In the genomic region with DNA sequence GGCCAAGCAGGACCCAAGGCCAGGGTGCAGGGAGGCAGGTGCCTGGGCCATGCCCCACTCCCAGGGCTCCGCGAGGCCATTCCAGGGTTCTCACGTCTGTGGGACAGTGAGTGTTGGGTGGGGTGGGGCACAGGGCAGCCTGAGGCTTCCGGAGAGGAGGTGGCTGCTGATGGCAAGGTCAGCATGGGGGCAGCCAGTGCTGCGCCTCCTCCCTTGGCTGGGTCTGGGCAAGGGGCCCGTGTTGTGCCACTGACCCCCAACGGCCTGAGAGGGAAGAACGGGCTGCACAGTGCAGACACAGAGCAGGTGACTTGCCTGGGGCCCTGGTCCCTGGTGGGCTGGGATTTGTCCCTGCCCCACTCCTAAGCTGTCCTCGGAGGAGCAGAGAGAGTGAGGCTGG, we compare ENCODE assay signal across 11 cellular contexts.
A peak's percentile ranks its signal among the peaks of the same experiment; 100 is the strongest.
DNase-seq lines count a peak whose midpoint lies in the region; ATAC-seq and TF ChIP-seq lines count a peak whose summit lies in the region.
"Had no signal": no experiment of that assay in that cellular context is flagged by ENCODE, and none has a peak within 500 bp of the region (broad histone marks: within the 10 kb centered on the region; RNA-seq: fewer than 3 reads in every experiment).

No MANE protein-coding gene starts in this region.

- H3K4me1 ChIP-seq in right atrium auricular region: peaks cover 5 to 100% of the 10 kb centered on the region in 2 donors
- H3K4me1 ChIP-seq in thyroid gland: peaks cover 79 to 100% of the 10 kb centered on the region in 2 donors

- no peaks in the 10 kb centered on the region for H3K27me3 Mint-ChIP-seq in T-helper 17 cell

- TF ChIP-seq CTCF in right atrium auricular region (IDR thresholded peaks at IDR 0.05) (peak in 1 of 2 donors; percentile 61), thyroid gland (IDR thresholded peaks at IDR 0.05) (no peak)

- H3K4me1 Mint-ChIP-seq in T-helper 17 cell: peaks cover 37% of the 10 kb centered on the region

- H3K4me3 Mint-ChIP-seq in T-helper 17 cell: peak overlapping the region; percentile 39

- no peak overlapping the region for H3K4me3 ChIP-seq in right atrium auricular region
- H3K4me3 ChIP-seq in thyroid gland (replicated peaks in 1 of 3): no peak overlapping the region
- H3K4me3 ChIP-seq in MG63: no peak overlapping the region

- intact Hi-C loops in thyroid gland (cut with DNase I): no loop called here

- H3K27me3 ChIP-seq in right atrium auricular region: no peaks in the 10 kb centered on the region
- H3K27me3 ChIP-seq in thyroid gland: no peaks in the 10 kb centered on the region
- H3K27me3 ChIP-seq in MG63: no peaks in the 10 kb centered on the region

- H3K27ac Mint-ChIP-seq in T-helper 17 cell: peak overlapping the region; percentile 8

- H3K27ac ChIP-seq in right atrium auricular region (peak overlapping the region; percentile 78 to 87), thyroid gland (peak overlapping the region; percentile 76 to 95 (median 92))

- H3K9me3 ChIP-seq in T-helper 17 cell (ENCODE audit: control insufficient read depth, low read length, poor library complexity, severe bottlenecking) (no peaks in the 10 kb centered on the region), right atrium auricular region (no peaks in the 10 kb centered on the region), thyroid gland (no peaks in the 10 kb centered on the region), MG63 (no peaks in the 10 kb centered on the region)

- peaks cover 10% of the 10 kb centered on the region for H3K36me3 ChIP-seq in right atrium auricular region
- no peaks in the 10 kb centered on the region for H3K36me3 ChIP-seq in thyroid gland
- peaks cover 12% of the 10 kb centered on the region for H3K36me3 ChIP-seq in MG63

- no peak for ATAC-seq in T-helper 17 cell

- DNase-seq in H4 (ENCODE audit: low spot score): peak; percentile 26
- no peak for DNase-seq in T-helper 17 cell
- no peak for DNase-seq in right atrium auricular region (ENCODE audit: low spot score)
- DNase-seq in thyroid gland: no peak
- no peak for DNase-seq in kidney glomerular epithelial cell (lab: John Stamatoyannopoulos, UW)
- no peak for DNase-seq in NCI-H2196 treated with DMSO at 0.1 percent for 48 hours (lab: John Stamatoyannopoulos, UW; ENCODE audit: unreplicated experiment)
- DNase-seq in stimulated activated naive CD4-positive, alpha-beta T cell treated with Interleukin-2 at 50 U/mL for 16 hours (lab: John Stamatoyannopoulos, UW): no peak
- DNase-seq in MG63: no peak
- DNase-seq: activated T-cell treated with anti-CD3 and anti-CD28 coated beads for 4 hours, erythroblast, NCI-H187 treated with DMSO at 0.1 percent for 48 hours had no signal

- 70 to 83% methylated on average over 2 to 3 of the region's 9 CpGs for WGBS in thyroid gland, 2 donors

- peaks cover 4% of the 10 kb centered on the region for H3K36me3 Mint-ChIP-seq in T-helper 17 cell (ENCODE audit: low read depth)

- no peak for TF ChIP-seq POLR2A in thyroid gland (IDR thresholded peaks at IDR 0.05)
